In genomic region chr11:827146-827860, GRCh38 we compare ENCODE assay signal across 8 cellular contexts. TPM values are rescaled to one million over a fixed set of nuclear protein-coding genes. Genes with fewer than 3 reads are reported as not detected.
DNase-seq lines count a peak whose midpoint lies in the region; ATAC-seq and TF ChIP-seq lines count a peak whose summit lies in the region.

No MANE protein-coding gene starts in this region.

- TF ChIP-seq CTCF in WERI-Rb-1 (IDR thresholded peaks at IDR 0.05; ENCODE audit: low read depth, low read length): 0 out of 2 replicates have a peak, but pooled peaks have one; percentile 11

- H3K9me3 ChIP-seq in WERI-Rb-1 (ENCODE audit: severe bottlenecking) (no peaks in the 10 kb centered on the region), iPS-18c (ENCODE audit: control insufficient read depth, insufficient read depth, low read length) (peaks cover 3% of the 10 kb centered on the region)

- H3K36me3 ChIP-seq in H7 (replicated peaks; ENCODE audit: control insufficient read depth, insufficient read depth, low read length) (no peaks in the 10 kb centered on the region), WERI-Rb-1 (peaks cover 24% of the 10 kb centered on the region)

- H3K4me3 ChIP-seq in H7 (ENCODE audit: insufficient read depth, low read depth, low read length) (peak overlapping the region; percentile 52), WERI-Rb-1 (ENCODE audit: low read depth, low read length) (peak overlapping the region; percentile 61), iPS-18c (ENCODE audit: insufficient read depth, low read depth, low read length) (peak overlapping the region; percentile 57)

- H3K27ac ChIP-seq in WERI-Rb-1: peak overlapping the region; percentile 97
- H3K27ac ChIP-seq in temporal lobe (ENCODE audit: low read depth, low read length): peak overlapping the region; percentile 13

- DNase-seq in ELF-1 (ENCODE audit: low read depth, low spot score): peak; percentile 50
- peak; percentile 89 for DNase-seq in H7
- DNase-seq in WERI-Rb-1: peak; percentile 94
- no peak for DNase-seq in GM19240 (ENCODE audit: insufficient read length, low spot score)

- H3K27me3 ChIP-seq in H7 (ENCODE audit: control insufficient read depth, insufficient read depth, low read length) (peaks cover 51% of the 10 kb centered on the region), WERI-Rb-1 (ENCODE audit: insufficient read depth, low read depth, severe bottlenecking) (no peaks in the 10 kb centered on the region)

- ATAC-seq in HG02610 (IDR thresholded peaks at IDR 0.05; ENCODE audit: unreplicated experiment) (no peak), HG03442 (IDR thresholded peaks at IDR 0.05; ENCODE audit: unreplicated experiment) (no peak)

RNA-seq across cellular contexts. Expression of gene CRACR2B, which starts 0.4 kb away (rescaled TPM):
- 20.2 and 35.8 TPM in 2 replicates for total RNA-seq in H7 (2014; rRNA removed; shearing (Covaris generic))
- under 0.01 TPM for total RNA-seq in temporal lobe

RNA-seq across cellular contexts. Expression of gene CD151, which starts 5.4 kb away (rescaled TPM):
- total RNA-seq in H7 (2014; rRNA removed; shearing (Covaris generic)): 175 and 190 TPM in 2 replicates
- 28.5 TPM for total RNA-seq in temporal lobe

RNA-seq across cellular contexts. Expression of gene PNPLA2, which starts 8.6 kb away (rescaled TPM):
- total RNA-seq in H7 (2014; rRNA removed; shearing (Covaris generic)): 15.7 and 28.7 TPM in 2 replicates
- 4.4 TPM for total RNA-seq in temporal lobe

RNA-seq across cellular contexts. Expression of gene POLR2L, which starts 15.0 kb away (rescaled TPM):
- total RNA-seq in H7 (2014; rRNA removed; shearing (Covaris generic)): 96.1 and 135 TPM in 2 replicates
- total RNA-seq in temporal lobe: 17.7 TPM

RNA-seq across cellular contexts. Expression of gene TSPAN4, which starts 15.3 kb away (rescaled TPM):
- 101 and 117 TPM in 2 replicates for total RNA-seq in H7 (2014; rRNA removed; shearing (Covaris generic))
- 10.8 TPM for total RNA-seq in temporal lobe

Comparison
In these comparisons a context has a peak if more than half of its experiments do, and no peak if none do; other contexts are left out.
1. RNA of gene CRACR2B, which starts 0.4 kb away (total RNA-seq): 20.2 to 35.8 TPM in H7; under 0.01 TPM in temporal lobe (single experiment); every median in the first group is over 10 times any median in the second.
2. Peak in every context shown above with its lines, with median percentiles within 50 percentile points of each other: H3K4me3 ChIP-seq.